In genomic region chr19:52898101-52898500, GRCh38 we compare ENCODE assay signal across 8 cellular contexts. TPM values are rescaled to one million over a fixed set of nuclear protein-coding genes. Genes with fewer than 3 reads are reported as not detected.
A peak's percentile ranks its signal among the peaks of the same experiment; 100 is the strongest.
DNase-seq lines count a peak whose midpoint lies in the region; ATAC-seq and TF ChIP-seq lines count a peak whose summit lies in the region.

No MANE protein-coding gene starts in this region.

- WGBS in gastroesophageal sphincter (ENCODE audit: low coverage in 1 of 2), 2 donors = 15% methylated on average over 3 of the region's 15 CpGs; no CpG with 5 or more reads in 1 of the 2 donors

- TF ChIP-seq POLR2A in gastroesophageal sphincter (IDR thresholded peaks at IDR 0.05) = no peak

- H3K36me3 ChIP-seq in gastroesophageal sphincter (peaks cover 0 to 23% of the 10 kb centered on the region in 2 donors), rectal smooth muscle tissue (ENCODE audit: control insufficient read depth, insufficient read depth, low read length) (no peaks in the 10 kb centered on the region)

- H3K9ac ChIP-seq in rectal smooth muscle tissue (ENCODE audit: low read length) = no peak overlapping the region

- TF ChIP-seq EP300 in gastroesophageal sphincter (IDR thresholded peaks at IDR 0.05) = no peak

- no peaks in the 10 kb centered on the region for H3K27me3 ChIP-seq in gastroesophageal sphincter
- no peaks in the 10 kb centered on the region for H3K27me3 ChIP-seq in rectal smooth muscle tissue (ENCODE audit: control insufficient read depth, insufficient read depth, low read length)

- DNase-seq in ELF-1 (ENCODE audit: low read depth, low spot score) = peak; percentile 88
- DNase-seq in NCI-H510A (lab: John Stamatoyannopoulos, UW) = no peak
- no peak for DNase-seq in epidermal melanocyte (ENCODE audit: insufficient read length, low spot score)
- DNase-seq in NCI-H82 treated with DMSO at 0.1 percent for 48 hours (lab: John Stamatoyannopoulos, UW; ENCODE audit: unreplicated experiment) = no peak

- H3K4me1 ChIP-seq in gastroesophageal sphincter (peaks cover 0 to 33% (median 0%) of the 10 kb centered on the region in 3 donors), rectal smooth muscle tissue (ENCODE audit: control insufficient read depth, insufficient read depth, low read length) (peaks cover 3% of the 10 kb centered on the region)

- peak overlapping the region; percentile 51 to 94 (median 92) for H3K27ac ChIP-seq in gastroesophageal sphincter
- H3K27ac ChIP-seq in rectal smooth muscle tissue (ENCODE audit: low read depth, low read length) = peak overlapping the region; percentile 92

- TF ChIP-seq CTCF in WI38 (IDR thresholded peaks at IDR 0.05; ENCODE audit: low read depth, low read length) (no peak), gastroesophageal sphincter (IDR thresholded peaks at IDR 0.05) (no peak)

- H3K4me3 ChIP-seq in WI38 (ENCODE audit: low read depth, low read length) (peak overlapping the region; percentile 74), gastroesophageal sphincter (peak overlapping the region; percentile 41 to 70), rectal smooth muscle tissue (ENCODE audit: low read length) (peak overlapping the region; percentile 98)

- no peaks in the 10 kb centered on the region for H3K9me3 ChIP-seq in gastroesophageal sphincter

- ATAC-seq in gastroesophageal sphincter (no peak), GM19467 (IDR thresholded peaks at IDR 0.05; ENCODE audit: unreplicated experiment) (no peak)

RNA-seq across cellular contexts. Expression of gene ZNF320, which starts 0.7 kb away (rescaled TPM):
- 10 to 100 TPM in 2 of 4 donors, 1 to 10 TPM in 2; 8.4 to 16.2 (median 12.1) TPM for total RNA-seq in gastroesophageal sphincter

RNA-seq across cellular contexts. Expression of gene ZNF888, which starts 25.1 kb away (rescaled TPM):
- 1 to 10 TPM; 2.6 to 4.1 (median 3.0) TPM for total RNA-seq in gastroesophageal sphincter

RNA-seq across cellular contexts. Expression of gene ZNF468, which starts 40.7 kb away (rescaled TPM):
- total RNA-seq in gastroesophageal sphincter = 10 to 100 TPM; 10.0 to 17.0 (median 13.2) TPM
